Comparison of ENCODE assay signal across 8 cellular contexts in genomic region chr19:12365372-12366162, GRCh38. TPM values are rescaled to one million over a fixed set of nuclear protein-coding genes. Genes with fewer than 3 reads are reported as not detected.
A peak's percentile ranks its signal among the peaks of the same experiment; 100 is the strongest.
DNase-seq lines count a peak whose midpoint lies in the region; ATAC-seq, FAIRE-seq and TF ChIP-seq lines count a peak whose summit lies in the region.

Gene ZNF442, minus strand, starts transcription at chr19:12365683. Its CDS starts 2,052 bp downstream, at chr19:12363631.

- H3K4me3 Mint-ChIP-seq in activated T-cell treated with anti-CD3 and anti-CD28 coated beads, Interleukin-2, amount 50 U/mL, for 4 hours, result peak within 1 kb of the TSS; percentile 85

- H3K27ac ChIP-seq in C4-2B (peak within 1 kb of the TSS; percentile 68), esophagus (ENCODE audit: low read depth in 2 of 2, low read length in 1 of 2) (peak within 1 kb of the TSS; percentile 79 to 90), mucosa of rectum (ENCODE audit: low read depth in 2 of 2, low read length in 2 of 2) (peak within 1 kb of the TSS; percentile 78 to 82)

- ATAC-seq in HG03520 (IDR thresholded peaks at IDR 0.05; ENCODE audit: unreplicated experiment), result peak; percentile 84
- ATAC-seq in activated T-cell treated with anti-CD3 and anti-CD28 coated beads, Interleukin-2, amount 50 U/mL, for 4 hours, result peak; percentile 99 to 100

- H3K4me1 ChIP-seq in esophagus (ENCODE audit: control insufficient read depth in 2 of 2, insufficient read depth in 2 of 2, low read length in 1 of 2) (no peaks in the 10 kb centered on the region), mucosa of rectum (ENCODE audit: control insufficient read depth in 2 of 2, insufficient read depth in 2 of 2, low read length in 2 of 2) (peaks cover 0 to 7% of the 10 kb centered on the region in 2 donors)

- H3K4me3 ChIP-seq in esophagus (ENCODE audit: low read depth in 1 of 2, low read length in 2 of 2) (peak within 1 kb of the TSS; percentile 72 to 91), mucosa of rectum (ENCODE audit: low read length in 2 of 2) (peak within 1 kb of the TSS; percentile 78 to 82)

- peak; percentile 65 for TF ChIP-seq CTCF in C4-2B (conservative IDR thresholded peaks at IDR 0.05)

- H3K27me3 ChIP-seq in esophagus (ENCODE audit: control insufficient read depth in 1 of 2, insufficient read depth in 2 of 2, low read length in 2 of 2), result no peaks in the 10 kb centered on the region
- H3K27me3 ChIP-seq in mucosa of rectum (ENCODE audit: control insufficient read depth in 2 of 2, insufficient read depth in 2 of 2, low read length in 2 of 2), result no peaks in the 10 kb centered on the region

- peak; percentile 97 for FAIRE-seq in GM19239 (lab: Jason Lieb, UNC)

- no peaks in the 10 kb centered on the region for H3K9me3 Mint-ChIP-seq in activated T-cell treated with anti-CD3 and anti-CD28 coated beads, Interleukin-2, amount 50 U/mL, for 4 hours

- H3K9me3 ChIP-seq in esophagus (ENCODE audit: control insufficient read depth in 2 of 2, insufficient read depth in 1 of 2, low read depth in 1 of 2, low read length in 1 of 2) (no peaks in the 10 kb centered on the region), mucosa of rectum (ENCODE audit: control insufficient read depth in 2 of 2, low read length in 2 of 2) (no peaks in the 10 kb centered on the region)

- peaks cover 20% of the 10 kb centered on the region for H3K4me1 Mint-ChIP-seq in activated T-cell treated with anti-CD3 and anti-CD28 coated beads, Interleukin-2, amount 50 U/mL, for 4 hours (ENCODE audit: low read depth)

- 1% methylated on average over 20 to 38 of the region's 38 CpGs for WGBS in esophagus, 2 donors

- peak within 1 kb of the TSS; percentile 79 to 86 for H3K9ac ChIP-seq in mucosa of rectum (ENCODE audit: low read depth in 1 of 2, low read length in 2 of 2)

- DNase-seq in GM19239 (ENCODE audit: insufficient read length, low spot score), result peak; percentile 96
- peak; percentile 100 for DNase-seq in OCI-M2 (lab: John Stamatoyannopoulos, UW; ENCODE audit: unreplicated experiment)
- DNase-seq in activated T-cell treated with anti-CD3 and anti-CD28 coated beads, Interleukin-2, amount 50 U/mL, for 4 hours, result peak; percentile 81
- peak; percentile 66 to 78 for DNase-seq in stimulated activated CD8-positive, alpha-beta memory T cell treated with anti-CD3 and anti-CD28 coated beads, Interleukin-4, amount 100 ng/mL, for 4 hours (ENCODE audit: low read depth in 2 of 2, low spot score in 1 of 2)

- H3K36me3 ChIP-seq in esophagus (ENCODE audit: control insufficient read depth in 2 of 2, insufficient read depth in 2 of 2, low read length in 1 of 2) (no peaks in the 10 kb centered on the region), mucosa of rectum (ENCODE audit: control insufficient read depth in 2 of 2, insufficient read depth in 2 of 2, low read length in 2 of 2) (no peaks in the 10 kb centered on the region)

- peaks cover 3% of the 10 kb centered on the region for H3K36me3 Mint-ChIP-seq in activated T-cell treated with anti-CD3 and anti-CD28 coated beads, Interleukin-2, amount 50 U/mL, for 4 hours (ENCODE audit: insufficient read depth)

- H3K27me3 Mint-ChIP-seq in activated T-cell treated with anti-CD3 and anti-CD28 coated beads, Interleukin-2, amount 50 U/mL, for 4 hours (ENCODE audit: low read depth), result no peaks in the 10 kb centered on the region

RNA-seq across cellular contexts. Expression of gene ZNF442, which starts in this region (rescaled TPM):
- total RNA-seq in activated T-cell treated with anti-CD3 and anti-CD28 coated beads, Interleukin-2, amount 50 U/mL, for 4 hours, result under 1 TPM; 0.29 to 0.81 (median 0.73) TPM
- polyA plus RNA-seq in esophagus, result under 1 TPM; 0.26 to 0.58 TPM

Comparison
In these comparisons a context has a peak if more than half of its experiments do, and no peak if none do; other contexts are left out.
1. Peak in every context shown above with its lines: DNase-seq, ATAC-seq, H3K4me3 ChIP-seq and H3K27ac ChIP-seq.
2. Peak in DNase-seq and ATAC-seq in activated T-cell treated with anti-CD3 and anti-CD28 coated beads, Interleukin-2, amount 50 U/mL, for 4 hours; RNA of the gene not detected or under 1 TPM.